Comparison of ENCODE assay signal across 12 cellular contexts in the genomic region with DNA sequence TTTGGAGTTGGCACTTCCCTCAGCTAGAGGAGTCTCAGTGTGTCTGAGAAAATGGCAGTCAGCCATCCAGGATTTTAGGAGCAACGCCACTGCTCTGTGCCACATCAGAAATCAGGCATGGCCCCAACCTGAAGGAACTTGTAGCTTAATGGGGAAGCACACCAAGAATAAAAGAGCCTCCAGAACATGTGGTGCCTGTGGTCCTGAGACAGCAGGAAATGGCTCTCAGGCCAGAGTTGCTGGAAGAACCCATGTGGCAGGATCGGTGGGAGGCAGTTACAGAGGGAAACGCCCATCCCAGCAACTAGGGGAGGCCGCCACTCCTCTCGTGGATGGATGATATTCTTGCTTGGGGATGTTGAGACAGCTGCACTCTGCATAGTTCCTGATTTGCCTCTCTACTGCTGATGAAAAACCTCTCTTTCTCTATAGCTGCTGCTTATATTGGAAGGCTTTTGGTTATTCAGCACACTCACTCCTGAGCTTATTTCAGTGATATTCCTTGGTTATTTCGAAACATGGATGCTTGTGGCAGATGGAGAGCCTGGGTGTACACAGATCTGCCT. TPM values are rescaled to one million over a fixed set of nuclear protein-coding genes. Genes with fewer than 3 reads are reported as not detected.
DNase-seq lines count a peak whose midpoint lies in the region; ATAC-seq, FAIRE-seq and TF ChIP-seq lines count a peak whose summit lies in the region.
"Had no signal": no experiment of that assay in that cellular context is flagged by ENCODE, and none has a peak within 500 bp of the region (broad histone marks: within the 10 kb centered on the region; RNA-seq: fewer than 3 reads in every experiment).

No MANE protein-coding gene starts in this region.

- no peak for ATAC-seq in GM18498 (IDR thresholded peaks at IDR 0.05; ENCODE audit: unreplicated experiment)

- H3K27me3 ChIP-seq in adipocyte (replicated peaks; ENCODE audit: control insufficient read depth, insufficient read depth, low read length), result no peaks in the 10 kb centered on the region
- H3K27me3 ChIP-seq: BLaER1 had no signal

- H3K4me1 ChIP-seq in adipocyte (ENCODE audit: control insufficient read depth, insufficient read depth, low read length), result peaks cover 33% of the 10 kb centered on the region
- H3K4me1 ChIP-seq: BLaER1 had no signal

- no peak for FAIRE-seq in H54 (lab: Jason Lieb, UNC)
- FAIRE-seq: astrocyte, TTC549 had no signal

- peak overlapping the region; percentile 54 for H3K27ac Mint-ChIP-seq in activated CD4-positive, alpha-beta memory T cell treated with anti-CD3 and anti-CD28 coated beads for 36 hours
- no peak overlapping the region for H3K27ac Mint-ChIP-seq in activated CD4-positive, alpha-beta memory T cell treated with anti-CD3 and anti-CD28 coated beads, Interleukin-2, amount 10 ng/mL, durations not matched to agents 7 days and 5 days

- H3K9ac ChIP-seq in adipocyte (ENCODE audit: low read length), result peak overlapping the region; percentile 8
- H3K9ac ChIP-seq: BLaER1 had no signal

- no peaks in the 10 kb centered on the region for H3K9me3 Mint-ChIP-seq in activated CD4-positive, alpha-beta memory T cell treated with anti-CD3 and anti-CD28 coated beads for 36 hours
- H3K9me3 Mint-ChIP-seq in activated CD4-positive, alpha-beta memory T cell treated with anti-CD3 and anti-CD28 coated beads, Interleukin-2, amount 10 ng/mL, durations not matched to agents 7 days and 5 days, result no peaks in the 10 kb centered on the region

- intact Hi-C loops in activated CD4-positive, alpha-beta memory T cell treated with anti-CD3 and anti-CD28 coated beads for 36 hours (cut with micrococcal nuclease), result no loop called here

- no peaks in the 10 kb centered on the region for H3K9me3 ChIP-seq in adipocyte (ENCODE audit: control insufficient read depth, low read length)
- H3K9me3 ChIP-seq: BLaER1 had no signal

- no peak for TF ChIP-seq CTCF in coronary artery (IDR thresholded peaks at IDR 0.05)

- CTCF ChIA-PET in activated CD4-positive, alpha-beta memory T cell treated with anti-CD3 and anti-CD28 coated beads for 36 hours (lab: Charles Lee), result interaction anchor here (1.2 kb wide), 2 partner anchors 12 to 98 kb away, joined by 3 to 6 read pairs; no protein-coding TSS in a partner anchor
- CTCF ChIA-PET in activated CD4-positive, alpha-beta memory T cell treated with anti-CD3 and anti-CD28 coated beads, Interleukin-2, amount 10 ng/mL, durations not matched to agents 7 days and 5 days (lab: Charles Lee), result interaction anchor here (1.0 to 1.4 kb wide), 4 partner anchors 8 to 99 kb away, joined by 3 to 4 read pairs (median 4); no protein-coding TSS in a partner anchor

- no peak for DNase-seq in activated CD4-positive, alpha-beta memory T cell treated with anti-CD3 and anti-CD28 coated beads for 36 hours
- DNase-seq in activated CD4-positive, alpha-beta memory T cell treated with anti-CD3 and anti-CD28 coated beads, Interleukin-2, amount 10 ng/mL, durations not matched to agents 7 days and 5 days, result no peak
- DNase-seq in adipocyte (ENCODE audit: low read depth), result peak; percentile 79
- DNase-seq in inferior parietal cortex (ENCODE audit: extremely low spot score), result peak; percentile 47
- DNase-seq in superior temporal gyrus (ENCODE audit: extremely low spot score), result peak; percentile 62
- DNase-seq in H54 (ENCODE audit: insufficient read length, low spot score), result no peak
- no peak for DNase-seq in coronary artery (ENCODE audit: low spot score)
- DNase-seq: NCI-H146 had no signal

- peaks cover 6% of the 10 kb centered on the region for H3K4me1 Mint-ChIP-seq in activated CD4-positive, alpha-beta memory T cell treated with anti-CD3 and anti-CD28 coated beads for 36 hours (ENCODE audit: low read depth)
- no peaks in the 10 kb centered on the region for H3K4me1 Mint-ChIP-seq in activated CD4-positive, alpha-beta memory T cell treated with anti-CD3 and anti-CD28 coated beads, Interleukin-2, amount 10 ng/mL, durations not matched to agents 7 days and 5 days

- H3K36me3 ChIP-seq in adipocyte (ENCODE audit: control insufficient read depth, insufficient read depth, low read length, severe bottlenecking), result peaks cover 83% of the 10 kb centered on the region

- no peak overlapping the region for H3K4me3 Mint-ChIP-seq in activated CD4-positive, alpha-beta memory T cell treated with anti-CD3 and anti-CD28 coated beads for 36 hours
- no peak overlapping the region for H3K4me3 Mint-ChIP-seq in activated CD4-positive, alpha-beta memory T cell treated with anti-CD3 and anti-CD28 coated beads, Interleukin-2, amount 10 ng/mL, durations not matched to agents 7 days and 5 days

- H3K27ac ChIP-seq in coronary artery, result no peak overlapping the region
- H3K27ac ChIP-seq: BLaER1 had no signal

- H3K36me3 Mint-ChIP-seq in activated CD4-positive, alpha-beta memory T cell treated with anti-CD3 and anti-CD28 coated beads for 36 hours, result peaks cover 61% of the 10 kb centered on the region
- peaks cover 72% of the 10 kb centered on the region for H3K36me3 Mint-ChIP-seq in activated CD4-positive, alpha-beta memory T cell treated with anti-CD3 and anti-CD28 coated beads, Interleukin-2, amount 10 ng/mL, durations not matched to agents 7 days and 5 days (ENCODE audit: low read depth)

- H3K4me3 ChIP-seq in adipocyte (ENCODE audit: low read length), result no peak overlapping the region
- no peak overlapping the region for H3K4me3 ChIP-seq in coronary artery
- H3K4me3 ChIP-seq: BLaER1 had no signal

- H3K27me3 Mint-ChIP-seq in activated CD4-positive, alpha-beta memory T cell treated with anti-CD3 and anti-CD28 coated beads for 36 hours, result no peaks in the 10 kb centered on the region
- H3K27me3 Mint-ChIP-seq in activated CD4-positive, alpha-beta memory T cell treated with anti-CD3 and anti-CD28 coated beads, Interleukin-2, amount 10 ng/mL, durations not matched to agents 7 days and 5 days, result no peaks in the 10 kb centered on the region

- POLR2A ChIA-PET in activated CD4-positive, alpha-beta memory T cell treated with anti-CD3 and anti-CD28 coated beads for 36 hours (lab: Charles Lee), result no interaction called here
- POLR2A ChIA-PET in activated CD4-positive, alpha-beta memory T cell treated with anti-CD3 and anti-CD28 coated beads, Interleukin-2, amount 10 ng/mL, durations not matched to agents 7 days and 5 days (lab: Charles Lee), result interaction anchor here (1.6 kb wide), 1 partner anchor 52 kb away, joined by 4 read pairs; the partner anchor contains the start of gene KLHL25

- no peak for TF ChIP-seq POLR2A in H54 (IDR thresholded peaks at IDR 0.05; ENCODE audit: low read depth, low read length)

RNA-seq across cellular contexts. Expression of gene KLHL25, which starts 52.5 kb away (rescaled TPM):
- total RNA-seq in activated CD4-positive, alpha-beta memory T cell treated with anti-CD3 and anti-CD28 coated beads for 36 hours, result 1 to 10 TPM; 5.3 to 5.7 TPM
- 1 to 10 TPM; 4.3 to 4.4 TPM for total RNA-seq in activated CD4-positive, alpha-beta memory T cell treated with anti-CD3 and anti-CD28 coated beads, Interleukin-2, amount 10 ng/mL, durations not matched to agents 7 days and 5 days

Comparison
In these comparisons a context has a peak if more than half of its experiments do, and no peak if none do; other contexts are left out.
1. DNase-seq: peak in adipocyte (single experiment), inferior parietal cortex (single experiment) and superior temporal gyrus (single experiment); none in activated CD4-positive, alpha-beta memory T cell treated with anti-CD3 and anti-CD28 coated beads for 36 hours (single experiment), activated CD4-positive, alpha-beta memory T cell treated with anti-CD3 and anti-CD28 coated beads, Interleukin-2, amount 10 ng/mL, durations not matched to agents 7 days and 5 days (single experiment), H54 (single experiment) and coronary artery (single experiment).